ENCODE assay signal across 1 cellular context in genomic region chr16:57775661-57776469, GRCh38.
TF ChIP-seq lines count a peak whose summit lies in the region.

No MANE protein-coding gene starts in this region.

TF ChIP-seq in WTC11, 78 proteins besides CTCF, POLR2A, EP300 and RAD21 (continued from another document):
- no peak for TF ChIP-seq PREB (CRISPR knock-in tag; IDR thresholded peaks at IDR 0.05; ENCODE audit: borderline replicate concordance)
- no peak for TF ChIP-seq CREB1 (CRISPR knock-in tag; IDR thresholded peaks at IDR 0.05)
- peak; percentile 33; the same call in 1 of the 2 replicates for TF ChIP-seq USF2 (CRISPR knock-in tag; IDR thresholded peaks at IDR 0.05)
- TF ChIP-seq MYBL2 (CRISPR knock-in tag; IDR thresholded peaks at IDR 0.05): 0 out of 2 replicates have a peak, but pooled peaks have one; percentile 24
- peak; percentile 87 for TF ChIP-seq ARID4B (CRISPR knock-in tag; IDR thresholded peaks at IDR 0.05; ENCODE audit: borderline replicate concordance)
- no peak for TF ChIP-seq STAT6 (CRISPR knock-in tag; conservative IDR thresholded peaks at IDR 0.05; ENCODE audit: low read depth)
- 0 out of 2 replicates have a peak, but pooled peaks have one; percentile 46 for TF ChIP-seq NFE2L1 (CRISPR knock-in tag; IDR thresholded peaks at IDR 0.05)
- peak; percentile 45; the same call in 1 of the 2 replicates for TF ChIP-seq ZNF423 (CRISPR knock-in tag; IDR thresholded peaks at IDR 0.05)
- TF ChIP-seq HMGA2 (CRISPR knock-in tag; IDR thresholded peaks at IDR 0.05): no peak
- TF ChIP-seq HMGXB4 (CRISPR knock-in tag; IDR thresholded peaks at IDR 0.05): peak; percentile 61; the same call in 1 of the 2 replicates
- TF ChIP-seq MAX (CRISPR knock-in tag; IDR thresholded peaks at IDR 0.05): peak; percentile 85
- peak; percentile 74; the same call in 1 of the 2 replicates for TF ChIP-seq SP1 (CRISPR knock-in tag; conservative IDR thresholded peaks at IDR 0.05)
- 0 out of 2 replicates have a peak, but pooled peaks have one; percentile 74 for TF ChIP-seq FOXP1 (CRISPR knock-in tag; IDR thresholded peaks at IDR 0.05; ENCODE audit: borderline replicate concordance)
- TF ChIP-seq FOXP4 (CRISPR knock-in tag; IDR thresholded peaks at IDR 0.05): peak; percentile 40; the same call in 1 of the 2 replicates
- TF ChIP-seq FOXK1 (CRISPR knock-in tag; IDR thresholded peaks at IDR 0.05): peak; percentile 83
- no peak for TF ChIP-seq KAT7 (CRISPR knock-in tag; IDR thresholded peaks at IDR 0.05; ENCODE audit: borderline replicate concordance)
